2 cellular contexts compared by ENCODE assay signal in genomic region chr5:151633892-151634291, GRCh38.
TF ChIP-seq lines count a peak whose summit lies in the region.

No MANE protein-coding gene starts in this region.

TF ChIP-seq in Ishikawa, 13 proteins besides CTCF, POLR2A, EP300 and RAD21:
- TF ChIP-seq FOXM1 (IDR thresholded peaks at IDR 0.05; ENCODE audit: borderline replicate concordance, low read depth) (peak; percentile 63), USF1 (IDR thresholded peaks at IDR 0.05) (no peak), TEAD4 (IDR thresholded peaks at IDR 0.05) (0 out of 2 replicates have a peak, but pooled peaks have one; percentile 6), NFIC (IDR thresholded peaks at IDR 0.05) (peak; percentile 35; the same call in 1 of the 2 replicates), CEBPB (IDR thresholded peaks at IDR 0.05) (no peak), TCF12 (IDR thresholded peaks at IDR 0.05; ENCODE audit: low read depth) (peak; percentile 78)

TF ChIP-seq in H1, 55 proteins besides CTCF, POLR2A, EP300 and RAD21:
- TF ChIP-seq NRF1 (IDR thresholded peaks at IDR 0.05; ENCODE audit: low read depth, low read length), result no peak
- TF ChIP-seq JUND (IDR thresholded peaks at IDR 0.05; ENCODE audit: low read length), result no peak
